ENCODE assay signal across 8 cellular contexts in genomic region chr4:84582988-84583870, GRCh38. TPM values are rescaled to one million over a fixed set of nuclear protein-coding genes. Genes with fewer than 3 reads are reported as not detected.
DNase-seq lines count a peak whose midpoint lies in the region; ATAC-seq and TF ChIP-seq lines count a peak whose summit lies in the region.

Gene CDS1 (plus strand): TSS chr4:84583127. CDS start chr4:84583402, 275 bp downstream.

- no peak within 1 kb of the TSS for H3K9ac ChIP-seq in BLaER1

- H3K4me1 ChIP-seq in BLaER1 (peaks cover 6% of the 10 kb centered on the region; the same call in 1 of the 2 replicates), Peyer's patch (peaks cover 0 to 8% (median 3%) of the 10 kb centered on the region in 4 donors), breast epithelium (no peaks in the 10 kb centered on the region)

- H3K36me3 ChIP-seq in BLaER1 (no peaks in the 10 kb centered on the region), Peyer's patch (peaks cover 0 to under 1% (median 0%) of the 10 kb centered on the region in 3 donors), breast epithelium (no peaks in the 10 kb centered on the region)

- H3K4me2 ChIP-seq in BLaER1 = peak within 1 kb of the TSS; percentile 83

- peak; percentile 33 to 64 for TF ChIP-seq POLR2A in Peyer's patch (IDR thresholded peaks at IDR 0.05)
- no peak for TF ChIP-seq POLR2A in breast epithelium (IDR thresholded peaks at IDR 0.05)

- H3K27ac ChIP-seq in BLaER1 (no peak within 1 kb of the TSS), Peyer's patch (peak within 1 kb of the TSS; percentile 59 to 94 (median 80)), breast epithelium (peak within 1 kb of the TSS; percentile 96)

- intact Hi-C loops in breast epithelium (cut with DNase I; ENCODE audit: low total_unique reads) = no loop called here

- TF ChIP-seq CTCF in Peyer's patch (IDR thresholded peaks at IDR 0.05) (no peak), breast epithelium (IDR thresholded peaks at IDR 0.05) (no peak)

- H3K9me3 ChIP-seq in BLaER1 (peaks cover 20% of the 10 kb centered on the region), Peyer's patch (no peaks in the 10 kb centered on the region), breast epithelium (no peaks in the 10 kb centered on the region)

- H3K27me3 ChIP-seq in BLaER1 (peaks cover 49% of the 10 kb centered on the region), Peyer's patch (no peaks in the 10 kb centered on the region), breast epithelium (no peaks in the 10 kb centered on the region)

- DNase-seq in Peyer's patch (peak; percentile 20 to 90 (median 82)), breast epithelium (ENCODE audit: low spot score in 2 of 2) (peak; percentile 22 to 62), kidney glomerular epithelial cell (lab: John Stamatoyannopoulos, UW) (peak; percentile 58), GDM1 (lab: John Stamatoyannopoulos, UW) (no peak)
- DNase-seq in stimulated activated CD4-positive, alpha-beta T cell treated with anti-CD3 and anti-CD28 coated beads, TNF-alpha, amount 100 ng/mL, for 24 hours (ENCODE audit: low read depth in 3 of 3) = peak in 2 of 3 experiments; percentile 11 to 12

- H4K20me1 ChIP-seq in BLaER1 = no peaks in the 10 kb centered on the region

- ATAC-seq in GM18907 (IDR thresholded peaks at IDR 0.05; ENCODE audit: unreplicated experiment) (peak; percentile 59), HG03103 (IDR thresholded peaks at IDR 0.05; ENCODE audit: low read depth, unreplicated experiment) (peak; percentile 38)

- H3K4me3 ChIP-seq in BLaER1 (peak within 1 kb of the TSS; percentile 70), Peyer's patch (peak within 1 kb of the TSS; percentile 60 to 85 (median 68)), breast epithelium (peak within 1 kb of the TSS; percentile 79 to 93 (median 88))

RNA-seq across cellular contexts. Expression of gene CDS1, which starts in this region (rescaled TPM):
- 10 to 100 TPM; 10.7 to 56.4 (median 43.3) TPM for total RNA-seq in Peyer's patch
- total RNA-seq in breast epithelium = 10 to 100 TPM in 1 of 3 donors, 1 to 10 TPM in 2; 1.1 to 29.6 (median 9.8) TPM
